ENCODE assay signal across 28 cellular contexts in the genomic region with DNA sequence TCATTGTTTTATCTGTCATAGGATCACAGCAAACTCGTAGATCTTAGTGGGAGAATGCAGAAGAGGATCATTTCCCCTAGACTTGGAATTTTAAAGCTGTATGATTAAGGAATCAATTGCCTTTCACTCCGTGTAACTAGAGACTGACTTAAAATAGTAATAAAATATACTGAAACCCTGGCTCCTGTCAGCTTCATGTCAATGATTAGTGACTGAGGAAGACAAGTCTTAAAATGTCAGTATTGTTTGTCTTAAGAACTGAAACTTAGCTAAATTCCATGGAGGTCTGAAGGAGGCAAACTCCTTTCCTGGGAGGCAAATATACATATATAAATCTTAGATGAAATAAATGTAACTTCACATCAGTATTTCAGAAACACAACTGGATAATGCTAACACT.
"Had no signal": no experiment of that assay in that cellular context is flagged by ENCODE, and none has a peak within 500 bp of the region (broad histone marks: within the 10 kb centered on the region; RNA-seq: fewer than 3 reads in every experiment).

No MANE protein-coding gene starts in this region.

- H3K4me3 ChIP-seq: stomach, suprapubic skin, testis, thoracic aorta, thyroid gland, tibial artery, tibial nerve, transverse colon, upper lobe of right lung, uterus, vagina had no signal

- H3K27ac Mint-ChIP-seq: stimulated activated effector memory CD8-positive, alpha-beta T cell treated with anti-CD3 and anti-CD28 coated beads, Interleukin-12 subunit alpha, Interleukin-12 subunit beta, amount 100 ng/mL, for 72 hours; stimulated activated memory B cell treated with anti-CD40 and anti-IgM and Interleukin-4, amounts not matched to agents 10 μg/mL and 1 μg/mL and 100 μg/mL, for 72 hours; stimulated activated naive B cell treated with anti-CD40 and anti-IgM and Interleukin-4, amounts not matched to agents 10 μg/mL and 1 μg/mL and 100 μg/mL, for 72 hours; stimulated activated naive CD8-positive, alpha-beta T cell treated with anti-CD3 and anti-CD28 coated beads, Interleukin-15, amount 100 ng/mL, for 72 hours; stimulated activated naive CD8-positive, alpha-beta T cell treated with anti-CD3 and anti-CD28 coated beads, Interleukin-15, Interleukin-2, amounts not matched to agents 100 ng/mL and 50 ng/mL, for 24 hours; type B pancreatic cell had no signal

- FAIRE-seq: urothelium cell line had no signal

- H3K4me3 Mint-ChIP-seq: stimulated activated effector memory CD8-positive, alpha-beta T cell treated with anti-CD3 and anti-CD28 coated beads, Interleukin-12 subunit alpha, Interleukin-12 subunit beta, amount 100 ng/mL, for 72 hours; stimulated activated memory B cell treated with anti-CD40 and anti-IgM and Interleukin-4, amounts not matched to agents 10 μg/mL and 1 μg/mL and 100 μg/mL, for 72 hours; stimulated activated naive B cell treated with anti-CD40 and anti-IgM and Interleukin-4, amounts not matched to agents 10 μg/mL and 1 μg/mL and 100 μg/mL, for 72 hours; stimulated activated naive CD8-positive, alpha-beta T cell treated with anti-CD3 and anti-CD28 coated beads, Interleukin-15, amount 100 ng/mL, for 72 hours; stimulated activated naive CD8-positive, alpha-beta T cell treated with anti-CD3 and anti-CD28 coated beads, Interleukin-15, Interleukin-2, amounts not matched to agents 100 ng/mL and 50 ng/mL, for 24 hours; type B pancreatic cell had no signal

- DNase-seq: stimulated activated CD4-positive, alpha-beta T cell treated with anti-CD3 and anti-CD28 coated beads, Interleukin-2, amount 100 ng/mL, for 48 hours; stimulated activated CD4-positive, alpha-beta T cell treated with anti-CD3 and anti-CD28 coated beads, Interleukin-4, amount 100 ng/mL, for 1 hour; stimulated activated CD4-positive, alpha-beta T cell treated with anti-CD3 and anti-CD28 coated beads, Interleukin-4, amount 100 ng/mL, for 24 hours; stimulated activated CD4-positive, alpha-beta T cell treated with anti-CD3 and anti-CD28 coated beads, Interleukin-4, amount 100 ng/mL, for 4 hours; stimulated activated CD8-positive, alpha-beta memory T cell treated with anti-CD3 and anti-CD28 coated beads, Interleukin-4, amount 100 ng/mL, for 48 hours; stimulated activated naive B cell treated with anti-CD40 and anti-IgM and Interleukin-4, amounts not matched to agents 10 μg/mL and 1 μg/mL and 100 μg/mL, for 72 hours; stimulated activated naive CD4-positive, alpha-beta T cell; stimulated activated naive CD4-positive, alpha-beta T cell treated with Interleukin-2 at 50 U/mL for 16 hours; stimulated activated naive CD8-positive, alpha-beta T cell treated with anti-CD3 and anti-CD28 coated beads, Interleukin-15, amount 100 ng/mL, for 72 hours; stimulated activated naive CD8-positive, alpha-beta T cell treated with anti-CD3 and anti-CD28 coated beads, Interleukin-15, Interleukin-2, amounts not matched to agents 100 U/mL and 50 U/mL, for 24 hours; stomach; substantia nigra; testis; thyroid gland; tibial artery; transverse colon; trophoblast cell; upper lobe of right lung; uterus had no signal

- H3K27me3 ChIP-seq: stomach, suprapubic skin, testis, thyroid gland, tibial artery, tibial nerve, transverse colon, upper lobe of right lung, uterus, vagina had no signal

- H3K27ac ChIP-seq: stomach, suprapubic skin, testis, thoracic aorta, thyroid gland, tibial artery, tibial nerve, transverse colon, upper lobe of right lung, uterus, vagina had no signal

- H3K27me3 Mint-ChIP-seq: stimulated activated memory B cell treated with anti-CD40 and anti-IgM and Interleukin-4, amounts not matched to agents 10 μg/mL and 1 μg/mL and 100 μg/mL, for 72 hours; stimulated activated naive B cell treated with anti-CD40 and anti-IgM and Interleukin-4, amounts not matched to agents 10 μg/mL and 1 μg/mL and 100 μg/mL, for 72 hours; stimulated activated naive CD8-positive, alpha-beta T cell treated with anti-CD3 and anti-CD28 coated beads, Interleukin-15, amount 100 ng/mL, for 72 hours; stimulated activated naive CD8-positive, alpha-beta T cell treated with anti-CD3 and anti-CD28 coated beads, Interleukin-15, Interleukin-2, amounts not matched to agents 100 ng/mL and 50 ng/mL, for 24 hours; type B pancreatic cell had no signal

- H3K36me3 Mint-ChIP-seq: stimulated activated effector memory CD8-positive, alpha-beta T cell treated with anti-CD3 and anti-CD28 coated beads, Interleukin-12 subunit alpha, Interleukin-12 subunit beta, amount 100 ng/mL, for 72 hours; stimulated activated memory B cell treated with anti-CD40 and anti-IgM and Interleukin-4, amounts not matched to agents 10 μg/mL and 1 μg/mL and 100 μg/mL, for 72 hours; stimulated activated naive B cell treated with anti-CD40 and anti-IgM and Interleukin-4, amounts not matched to agents 10 μg/mL and 1 μg/mL and 100 μg/mL, for 72 hours; type B pancreatic cell had no signal

- H3K9me3 ChIP-seq: suprapubic skin, testis, thoracic aorta, thyroid gland, tibial nerve, transverse colon, upper lobe of right lung, uterus, vagina had no signal

- H3K4me1 Mint-ChIP-seq: stimulated activated effector memory CD8-positive, alpha-beta T cell treated with anti-CD3 and anti-CD28 coated beads, Interleukin-12 subunit alpha, Interleukin-12 subunit beta, amount 100 ng/mL, for 72 hours; stimulated activated memory B cell treated with anti-CD40 and anti-IgM and Interleukin-4, amounts not matched to agents 10 μg/mL and 1 μg/mL and 100 μg/mL, for 72 hours; stimulated activated naive B cell treated with anti-CD40 and anti-IgM and Interleukin-4, amounts not matched to agents 10 μg/mL and 1 μg/mL and 100 μg/mL, for 72 hours; stimulated activated naive CD8-positive, alpha-beta T cell treated with anti-CD3 and anti-CD28 coated beads, Interleukin-15, amount 100 ng/mL, for 72 hours had no signal

- H3K36me3 ChIP-seq: stomach, suprapubic skin, thoracic aorta, thyroid gland, tibial artery, tibial nerve, transverse colon, upper lobe of right lung, uterus, vagina had no signal

- H3K4me1 ChIP-seq: stomach, suprapubic skin, testis, thyroid gland, tibial artery, tibial nerve, transverse colon, upper lobe of right lung, uterus, vagina had no signal

- ATAC-seq: stimulated activated effector memory CD8-positive, alpha-beta T cell treated with anti-CD3 and anti-CD28 coated beads, Interleukin-12 subunit alpha, Interleukin-12 subunit beta, amount 100 ng/mL, for 72 hours; stimulated activated memory B cell treated with anti-CD40 and anti-IgM and Interleukin-4, amounts not matched to agents 10 μg/mL and 1 μg/mL and 100 μg/mL, for 72 hours; stimulated activated naive B cell treated with anti-CD40 and anti-IgM and Interleukin-4, amounts not matched to agents 10 μg/mL and 1 μg/mL and 100 μg/mL, for 72 hours; stimulated activated naive CD8-positive, alpha-beta T cell treated with anti-CD3 and anti-CD28 coated beads, Interleukin-15, amount 100 ng/mL, for 72 hours; stimulated activated naive CD8-positive, alpha-beta T cell treated with anti-CD3 and anti-CD28 coated beads, Interleukin-15, Interleukin-2, amounts not matched to agents 100 U/mL and 50 U/mL, for 24 hours; upper lobe of right lung had no signal
